Comparison of ENCODE assay signal across 8 cellular contexts in the genomic region with DNA sequence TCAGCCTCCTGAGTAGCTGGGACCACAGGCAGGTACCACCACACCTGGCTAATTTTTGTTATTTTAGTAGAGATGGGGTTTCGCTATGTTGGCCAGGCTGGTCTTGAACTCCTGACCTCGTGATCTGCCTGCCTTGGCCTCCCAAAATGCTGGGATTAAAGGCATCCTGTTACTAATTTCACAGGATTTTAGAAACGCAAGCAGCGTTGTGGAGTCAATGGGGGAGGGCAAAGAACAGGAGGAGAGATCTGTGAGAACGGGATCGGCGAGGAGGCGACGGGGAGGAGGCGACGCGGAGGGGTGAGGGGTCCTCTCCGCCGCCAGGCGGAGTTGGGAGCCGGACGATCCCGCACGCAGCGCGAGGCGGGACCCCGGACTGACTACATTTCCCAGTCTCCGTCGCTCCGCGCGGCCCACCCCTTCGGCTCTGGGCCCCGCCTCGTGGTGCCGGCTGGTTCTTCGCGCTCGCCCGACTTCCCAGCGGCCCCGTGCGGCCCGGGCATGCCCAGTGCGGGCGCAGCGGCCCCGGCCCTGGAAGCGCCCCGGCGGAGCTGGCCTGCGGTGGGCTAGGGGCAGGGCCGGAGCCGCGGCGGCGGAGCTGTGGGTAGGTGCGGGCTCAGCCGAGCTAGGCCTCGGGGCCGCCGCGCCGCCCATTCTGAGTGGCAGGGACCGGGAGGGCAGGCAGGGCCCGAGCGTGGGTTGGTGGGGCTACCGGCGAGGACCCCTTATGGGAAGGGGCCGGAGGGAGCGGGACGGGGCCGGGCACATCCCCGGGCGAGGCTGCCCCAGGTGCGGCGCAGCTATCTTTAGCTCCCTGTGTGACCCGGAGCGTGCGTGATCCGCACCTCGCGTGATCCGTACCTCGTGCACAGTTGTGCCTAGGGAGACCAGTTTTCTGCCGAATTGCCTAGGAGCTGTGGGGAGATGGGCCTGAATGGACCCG. TPM values are rescaled to one million over a fixed set of nuclear protein-coding genes. Genes with fewer than 3 reads are reported as not detected.
DNase-seq lines count a peak whose midpoint lies in the region; ATAC-seq and TF ChIP-seq lines count a peak whose summit lies in the region.

A gene (plus strand): TSS at position 508 of the 943 bp plus-strand sequence. CDS start 3,051 bp downstream, outside the sequence.

- no peaks in the 10 kb centered on the region for H3K27me3 ChIP-seq in ovary
- H3K27me3 ChIP-seq in thyroid gland = no peaks in the 10 kb centered on the region

- no peaks in the 10 kb centered on the region for H3K27me3 Mint-ChIP-seq in activated naive CD8-positive, alpha-beta T cell treated with anti-CD3 and anti-CD28 coated beads for 36 hours

- peaks cover 4% of the 10 kb centered on the region for H3K4me1 ChIP-seq in ovary (ENCODE audit: insufficient read depth)
- peaks cover 12 to 13% of the 10 kb centered on the region in 2 donors for H3K4me1 ChIP-seq in thyroid gland

- no peaks in the 10 kb centered on the region for H3K9me3 Mint-ChIP-seq in activated naive CD8-positive, alpha-beta T cell treated with anti-CD3 and anti-CD28 coated beads for 36 hours

- peak; percentile 96 for ATAC-seq in HG02610 (IDR thresholded peaks at IDR 0.05; ENCODE audit: unreplicated experiment)

- DNase-seq in GM12864 (ENCODE audit: low read depth) (peak; percentile 70), NCI-H1092 (lab: John Stamatoyannopoulos, UW) (peak; percentile 87), SKM-1 treated with dmso at 0.1 percent for 144 hours (lab: John Stamatoyannopoulos, UW; ENCODE audit: unreplicated experiment) (peak; percentile 86), head of caudate nucleus (peak; percentile 79 to 97 (median 94)), ovary (peak; percentile 87 to 94 (median 90)), thyroid gland (peak; percentile 88 to 90)
- peak; percentile 94 for DNase-seq in activated naive CD8-positive, alpha-beta T cell treated with anti-CD3 and anti-CD28 coated beads for 36 hours

- H3K4me3 Mint-ChIP-seq in activated naive CD8-positive, alpha-beta T cell treated with anti-CD3 and anti-CD28 coated beads for 36 hours = peak within 1 kb of the TSS; percentile 90

- H3K4me1 Mint-ChIP-seq in activated naive CD8-positive, alpha-beta T cell treated with anti-CD3 and anti-CD28 coated beads for 36 hours = peaks cover 24% of the 10 kb centered on the region

- H3K27ac ChIP-seq in ovary (peak within 1 kb of the TSS; percentile 74 to 78), thyroid gland (peak within 1 kb of the TSS; percentile 57 to 82 (median 76))

- H3K9me3 ChIP-seq in ovary = no peaks in the 10 kb centered on the region
- no peaks in the 10 kb centered on the region for H3K9me3 ChIP-seq in thyroid gland

- TF ChIP-seq CTCF in GM12864 (IDR thresholded peaks at IDR 0.05; ENCODE audit: low read depth, low read length, missing control alignments) (peak; percentile 78), ovary (IDR thresholded peaks at IDR 0.05) (peak; percentile 73 to 83 (median 73)), thyroid gland (IDR thresholded peaks at IDR 0.05) (peak; percentile 42 to 74 (median 66))

- H3K4me3 ChIP-seq in GM12864 (ENCODE audit: low read depth, low read length) (peak within 1 kb of the TSS; percentile 97), ovary (peak within 1 kb of the TSS; percentile 90), thyroid gland (replicated peaks in 1 of 3) (peak within 1 kb of the TSS; percentile 77 to 94 (median 89))

- H3K36me3 Mint-ChIP-seq in activated naive CD8-positive, alpha-beta T cell treated with anti-CD3 and anti-CD28 coated beads for 36 hours = peaks cover 17% of the 10 kb centered on the region

- no peak for TF ChIP-seq EP300 in ovary (IDR thresholded peaks at IDR 0.05)

- WGBS in ovary, 3 donors = 0 to 1% (median 1%) methylated on average over 63 to 83 of the region's 83 CpGs
- WGBS in thyroid gland, 2 donors = 2 to 3% methylated on average over 25 to 37 of the region's 83 CpGs

- intact Hi-C loops in head of caudate nucleus (cut with DNase I) = loop anchor here (5.0 kb wide), 1 partner anchor 72 kb away; a partner anchor contains a TSS
- intact Hi-C loops in ovary (cut with DNase I) = loop anchor here in 1 of 4 donors (10.0 kb wide), 1 partner anchor 56 kb away; a partner anchor contains a TSS
- intact Hi-C loops in thyroid gland (cut with DNase I) = no loop called here

- H3K36me3 ChIP-seq in ovary (no peaks in the 10 kb centered on the region), thyroid gland (peaks cover 5% of the 10 kb centered on the region in 2 donors)

- H3K27ac Mint-ChIP-seq in activated naive CD8-positive, alpha-beta T cell treated with anti-CD3 and anti-CD28 coated beads for 36 hours = peak within 1 kb of the TSS; percentile 91

- peak; percentile 42 for TF ChIP-seq POLR2A in ovary (IDR thresholded peaks at IDR 0.05)
- peak; percentile 36 to 77 for TF ChIP-seq POLR2A in thyroid gland (IDR thresholded peaks at IDR 0.05)

RNA-seq across cellular contexts. Expression of the gene that starts here (rescaled TPM):
- 10 to 100 TPM; 71.4 to 72.5 TPM for total RNA-seq in activated naive CD8-positive, alpha-beta T cell treated with anti-CD3 and anti-CD28 coated beads for 36 hours
- total RNA-seq in ovary (10 to 100 TPM; 44.9 to 58.4 (median 53.4) TPM), thyroid gland (10 to 100 TPM; 35.7 to 75.8 (median 52.8) TPM)
- polyA plus RNA-seq in ovary = 100 to 1,000 TPM in 1 of 2 donors, 10 to 100 TPM in 1; 48.4 to 149 TPM

Comparison
In these comparisons a context has a peak if more than half of its experiments do, and no peak if none do; other contexts are left out.
1. Peak in every context shown above with its lines: DNase-seq, ATAC-seq, H3K4me3 ChIP-seq and H3K27ac ChIP-seq.